In genomic region chr18:42229211-42230210, GRCh38 we compare ENCODE assay signal across 12 cellular contexts.
DNase-seq lines count a peak whose midpoint lies in the region; ATAC-seq and TF ChIP-seq lines count a peak whose summit lies in the region.
"Had no signal": no experiment of that assay in that cellular context is flagged by ENCODE, and none has a peak within 500 bp of the region (broad histone marks: within the 10 kb centered on the region; RNA-seq: fewer than 3 reads in every experiment).

No MANE protein-coding gene starts in this region.

- H3K27me3 ChIP-seq in suprapubic skin = no peaks in the 10 kb centered on the region
- H3K27me3 ChIP-seq: breast epithelium, Peyer's patch had no signal

- ATAC-seq in GM19372 (IDR thresholded peaks at IDR 0.05; ENCODE audit: low read depth, unreplicated experiment) (peak; percentile 98), HG02759 (IDR thresholded peaks at IDR 0.05; ENCODE audit: unreplicated experiment) (peak; percentile 98), HG03432 (IDR thresholded peaks at IDR 0.05; ENCODE audit: unreplicated experiment) (peak; percentile 99), Right ventricle myocardium superior (ENCODE audit: poor library complexity) (no peak)
- ATAC-seq: K562 had no signal

- H3K4me1 ChIP-seq in suprapubic skin = no peaks in the 10 kb centered on the region
- H3K4me1 ChIP-seq: breast epithelium, Peyer's patch had no signal

- TF ChIP-seq EP300 in suprapubic skin (IDR thresholded peaks at IDR 0.05) = no peak

- TF ChIP-seq CTCF in 22Rv1 (IDR thresholded peaks at IDR 0.05) (no peak), suprapubic skin (IDR thresholded peaks at IDR 0.05) (no peak)

- H3K9me3 ChIP-seq in suprapubic skin = no peaks in the 10 kb centered on the region
- H3K9me3 ChIP-seq: breast epithelium, Peyer's patch had no signal

- no peak for DNase-seq in DMS53 treated with DMSO at 0.1 percent for 48 hours (lab: John Stamatoyannopoulos, UW; ENCODE audit: unreplicated experiment)
- DNase-seq in suprapubic skin (ENCODE audit: low spot score in 2 of 2) = no peak
- no peak for DNase-seq in Right ventricle myocardium superior
- no peak for DNase-seq in NCI-H2107 (lab: John Stamatoyannopoulos, UW)
- DNase-seq: DMS153, Peyer's patch had no signal

- intact Hi-C loops in Right ventricle myocardium superior (cut with DNase I) = no loop called here

- no peak for TF ChIP-seq POLR2A in suprapubic skin (IDR thresholded peaks at IDR 0.05)

- 86% methylated on average over 2 of the region's 2 CpGs for WGBS in suprapubic skin

- H3K27ac ChIP-seq in 22Rv1 (peak overlapping the region; percentile 91), suprapubic skin (no peak overlapping the region)
- H3K27ac ChIP-seq: breast epithelium, Peyer's patch had no signal

- no peak overlapping the region for H3K4me3 ChIP-seq in suprapubic skin
- H3K4me3 ChIP-seq: breast epithelium, K562, Peyer's patch had no signal

- no peaks in the 10 kb centered on the region for H3K36me3 ChIP-seq in suprapubic skin
- H3K36me3 ChIP-seq: breast epithelium, Peyer's patch had no signal
